Comparison of ENCODE assay signal across 31 cellular contexts in genomic region chr2:64771726-64772125, GRCh38.
"Had no signal": no experiment of that assay in that cellular context is flagged by ENCODE, and none has a peak within 500 bp of the region (broad histone marks: within the 10 kb centered on the region; RNA-seq: fewer than 3 reads in every experiment).

No MANE protein-coding gene starts in this region.

- H3K27me3 Mint-ChIP-seq: activated CD4-positive, alpha-beta memory T cell treated with anti-CD3 and anti-CD28 coated beads for 36 hours; activated naive CD4-positive, alpha-beta T cell treated with anti-CD3 and anti-CD28 coated beads, Interleukin-2, amount 50 U/mL, for 24 hours; activated naive CD8-positive, alpha-beta T cell treated with anti-CD3 and anti-CD28 coated beads for 36 hours; activated naive CD8-positive, alpha-beta T cell treated with anti-CD3 and anti-CD28 coated beads, Interleukin-2, amount 50 U/mL, for 24 hours; effector memory CD8-positive, alpha-beta T cell had no signal

- H3K27ac ChIP-seq: body of pancreas, esophagus squamous epithelium had no signal

- H3K4me3 ChIP-seq: adrenal gland, body of pancreas, esophagus squamous epithelium, gastroesophageal sphincter had no signal

- H3K9me3 ChIP-seq: body of pancreas had no signal

- H3K9me3 Mint-ChIP-seq: activated CD4-positive, alpha-beta memory T cell treated with anti-CD3 and anti-CD28 coated beads for 36 hours; activated CD4-positive, alpha-beta T cell treated with anti-CD3 and anti-CD28 coated beads, Interleukin-2, amount 10 ng/mL, durations not matched to agents 24 days and 14 days; activated naive CD4-positive, alpha-beta T cell treated with anti-CD3 and anti-CD28 coated beads for 36 hours; activated naive CD4-positive, alpha-beta T cell treated with anti-CD3 and anti-CD28 coated beads, Interleukin-2, amount 50 U/mL, for 24 hours; activated naive CD8-positive, alpha-beta T cell treated with anti-CD3 and anti-CD28 coated beads, Interleukin-2, amount 50 U/mL, for 24 hours; activated T-helper 1 cell treated with anti-CD3 and anti-CD28 coated beads, Interleukin-12 subunit alpha, Interleukin-12 subunit beta, Interleukin-2, Interleukin-4 antibody, amounts not matched to agents 30 ng/mL and 10 ng/mL and 1 ng/mL, durations not matched to agents 14 hours and 24 hours and 36 hours; effector memory CD8-positive, alpha-beta T cell had no signal

- H3K27ac Mint-ChIP-seq: activated CD4-positive, alpha-beta memory T cell treated with anti-CD3 and anti-CD28 coated beads for 36 hours; activated CD4-positive, alpha-beta T cell treated with anti-CD3 and anti-CD28 coated beads for 36 hours; activated CD4-positive, alpha-beta T cell treated with anti-CD3 and anti-CD28 coated beads, Interleukin-2, amount 10 ng/mL, durations not matched to agents 24 days and 14 days; activated CD8-positive, alpha-beta memory T cell treated with anti-CD3 and anti-CD28 coated beads, Interleukin-2, amount 10 ng/mL, durations not matched to agents 7 days and 5 days; activated CD8-positive, alpha-beta T cell treated with anti-CD3 and anti-CD28 coated beads, Interleukin-2, amount 10 ng/mL, durations not matched to agents 7 days and 5 days; activated naive CD4-positive, alpha-beta T cell treated with anti-CD3 and anti-CD28 coated beads for 36 hours; activated naive CD4-positive, alpha-beta T cell treated with anti-CD3 and anti-CD28 coated beads, Interleukin-2, amount 50 U/mL, for 24 hours; activated naive CD8-positive, alpha-beta T cell treated with anti-CD3 and anti-CD28 coated beads for 36 hours; activated naive CD8-positive, alpha-beta T cell treated with anti-CD3 and anti-CD28 coated beads, Interleukin-2, amount 50 U/mL, for 24 hours; activated T-helper 1 cell treated with anti-CD3 and anti-CD28 coated beads, Interleukin-12 subunit alpha, Interleukin-12 subunit beta, Interleukin-2, Interleukin-4 antibody, amounts not matched to agents 30 ng/mL and 10 ng/mL and 1 ng/mL, durations not matched to agents 14 hours and 24 hours and 36 hours; activated T-helper 2 cell treated with anti-CD3 and anti-CD28 coated beads, Interferon-gamma antibody, Interleukin-2, Interleukin-4, amounts not matched to agents 10 μg/mL and 5 μg/mL and 100 μg/mL, durations not matched to agents 14 hours and 24 hours and 36 hours; effector memory CD8-positive, alpha-beta T cell had no signal

- DNase-seq: activated CD4-positive, alpha-beta memory T cell treated with anti-CD3 and anti-CD28 coated beads for 36 hours; activated CD4-positive, alpha-beta T cell treated with anti-CD3 and anti-CD28 coated beads for 36 hours; activated CD4-positive, alpha-beta T cell treated with anti-CD3 and anti-CD28 coated beads, Interleukin-2, amount 10 ng/mL, durations not matched to agents 24 days and 14 days; activated CD4-positive, CD25-positive, alpha-beta regulatory T cell; activated CD4-positive, CD25-positive, alpha-beta regulatory T cell treated with anti-CD3 and anti-CD28 coated beads, Interleukin-2, amount 50 U/mL, for 72 hours; activated CD8-positive, alpha-beta memory T cell treated with anti-CD3 and anti-CD28 coated beads, Interleukin-2, amount 10 ng/mL, durations not matched to agents 7 days and 5 days; activated CD8-positive, alpha-beta memory T cell treated with anti-CD3 and anti-CD28 coated beads, Interleukin-2, amount 50 U/mL, for 4 hours; activated CD8-positive, alpha-beta T cell treated with anti-CD3 and anti-CD28 coated beads, Interleukin-2, amount 10 ng/mL, durations not matched to agents 7 days and 5 days; activated effector memory CD4-positive, alpha-beta T cell treated with anti-CD3 and anti-CD28 coated beads, Interleukin-2, amount 50 U/mL, for 16 hours; activated naive CD4-positive, alpha-beta T cell treated with anti-CD3 and anti-CD28 coated beads for 36 hours; activated naive CD8-positive, alpha-beta T cell treated with anti-CD3 and anti-CD28 coated beads for 36 hours; activated naive CD8-positive, alpha-beta T cell treated with anti-CD3 and anti-CD28 coated beads, Interleukin-2, amount 50 U/mL, for 24 hours; activated T-cell treated with anti-CD3 and anti-CD28 coated beads, Interleukin-2, amount 50 U/mL, for 1 hour; activated T-cell treated with anti-CD3 and anti-CD28 coated beads, Interleukin-2, amount 50 U/mL, for 48 hours; adrenal gland; amygdala; aorta; body of pancreas; caudate nucleus; cortex of kidney; dermis blood vessel endothelial cell; effector CD4-positive, alpha-beta T cell; effector memory CD8-positive, alpha-beta T cell; esophagus squamous epithelium; foreskin melanocyte; T-helper 2 cell had no signal

- FAIRE-seq: colon had no signal

- H3K36me3 Mint-ChIP-seq: activated CD4-positive, alpha-beta memory T cell treated with anti-CD3 and anti-CD28 coated beads for 36 hours; activated naive CD4-positive, alpha-beta T cell treated with anti-CD3 and anti-CD28 coated beads, Interleukin-2, amount 50 U/mL, for 24 hours; activated naive CD8-positive, alpha-beta T cell treated with anti-CD3 and anti-CD28 coated beads for 36 hours had no signal

- H3K36me3 ChIP-seq: adrenal gland, esophagus squamous epithelium, gastroesophageal sphincter had no signal

- H3K4me3 Mint-ChIP-seq: activated CD4-positive, alpha-beta memory T cell treated with anti-CD3 and anti-CD28 coated beads for 36 hours; activated CD4-positive, alpha-beta T cell treated with anti-CD3 and anti-CD28 coated beads for 36 hours; activated CD4-positive, alpha-beta T cell treated with anti-CD3 and anti-CD28 coated beads, Interleukin-2, amount 10 ng/mL, durations not matched to agents 24 days and 14 days; activated CD8-positive, alpha-beta memory T cell treated with anti-CD3 and anti-CD28 coated beads, Interleukin-2, amount 10 ng/mL, durations not matched to agents 7 days and 5 days; activated CD8-positive, alpha-beta T cell treated with anti-CD3 and anti-CD28 coated beads, Interleukin-2, amount 10 ng/mL, durations not matched to agents 7 days and 5 days; activated naive CD4-positive, alpha-beta T cell treated with anti-CD3 and anti-CD28 coated beads for 36 hours; activated naive CD4-positive, alpha-beta T cell treated with anti-CD3 and anti-CD28 coated beads, Interleukin-2, amount 50 U/mL, for 24 hours; activated naive CD8-positive, alpha-beta T cell treated with anti-CD3 and anti-CD28 coated beads for 36 hours; activated naive CD8-positive, alpha-beta T cell treated with anti-CD3 and anti-CD28 coated beads, Interleukin-2, amount 50 U/mL, for 24 hours; activated T-helper 1 cell treated with anti-CD3 and anti-CD28 coated beads, Interleukin-12 subunit alpha, Interleukin-12 subunit beta, Interleukin-2, Interleukin-4 antibody, amounts not matched to agents 30 ng/mL and 10 ng/mL and 1 ng/mL, durations not matched to agents 14 hours and 24 hours and 36 hours; effector memory CD8-positive, alpha-beta T cell had no signal

- ATAC-seq: activated CD4-positive, alpha-beta T cell treated with anti-CD3 and anti-CD28 coated beads for 36 hours; activated CD8-positive, alpha-beta memory T cell treated with anti-CD3 and anti-CD28 coated beads, Interleukin-2, amount 10 ng/mL, durations not matched to agents 7 days and 5 days; activated CD8-positive, alpha-beta T cell treated with anti-CD3 and anti-CD28 coated beads, Interleukin-2, amount 10 ng/mL, durations not matched to agents 7 days and 5 days; activated naive CD8-positive, alpha-beta T cell treated with anti-CD3 and anti-CD28 coated beads, Interleukin-2, amount 50 U/mL, for 24 hours; body of pancreas; effector memory CD8-positive, alpha-beta T cell; gastroesophageal sphincter had no signal

- H3K27me3 ChIP-seq: adrenal gland, body of pancreas, esophagus squamous epithelium, gastroesophageal sphincter had no signal
